Comparison of ENCODE assay signal across 16 cellular contexts in genomic region chr2:215530191-215530968, GRCh38.
DNase-seq lines count a peak whose midpoint lies in the region; ATAC-seq, FAIRE-seq and TF ChIP-seq lines count a peak whose summit lies in the region.
"Had no signal": no experiment of that assay in that cellular context is flagged by ENCODE, and none has a peak within 500 bp of the region (broad histone marks: within the 10 kb centered on the region; RNA-seq: fewer than 3 reads in every experiment).

No MANE protein-coding gene starts in this region.

- no peaks in the 10 kb centered on the region for H3K4me1 Mint-ChIP-seq in CD8-positive, alpha-beta memory T cell
- H3K4me1 Mint-ChIP-seq: stimulated activated naive CD8-positive, alpha-beta T cell treated with anti-CD3 and anti-CD28 coated beads, Interleukin-15, amount 100 ng/mL, for 72 hours had no signal

- ATAC-seq in Right ventricle myocardium superior (ENCODE audit: poor library complexity) (no peak), HG03342 (IDR thresholded peaks at IDR 0.05; ENCODE audit: unreplicated experiment) (no peak), HG03139 (IDR thresholded peaks at IDR 0.05; ENCODE audit: unreplicated experiment) (no peak)
- ATAC-seq: activated CD8-positive, alpha-beta T cell treated with anti-CD3 and anti-CD28 coated beads, Interleukin-2, amount 10 ng/mL, durations not matched to agents 7 days and 5 days; stimulated activated naive CD8-positive, alpha-beta T cell treated with anti-CD3 and anti-CD28 coated beads, Interleukin-15, amount 100 ng/mL, for 72 hours had no signal

- H3K4me3 Mint-ChIP-seq in CD8-positive, alpha-beta memory T cell, result no peak overlapping the region
- H3K4me3 Mint-ChIP-seq: activated CD8-positive, alpha-beta T cell treated with anti-CD3 and anti-CD28 coated beads, Interleukin-2, amount 10 ng/mL, durations not matched to agents 7 days and 5 days; brain; nephron; stimulated activated naive CD8-positive, alpha-beta T cell treated with anti-CD3 and anti-CD28 coated beads, Interleukin-15, amount 100 ng/mL, for 72 hours had no signal

- H3K36me3 Mint-ChIP-seq in CD8-positive, alpha-beta memory T cell, result no peaks in the 10 kb centered on the region

- POLR2A ChIA-PET in CD8-positive, alpha-beta memory T cell (lab: Charles Lee), result no interaction called here

- no peak for DNase-seq in left ventricle myocardium inferior
- DNase-seq in Right ventricle myocardium superior, result no peak
- DNase-seq in astrocyte of the hippocampus (ENCODE audit: low read depth, low spot score), result peak; percentile 18
- DNase-seq in foreskin melanocyte, result peak; percentile 74
- no peak for DNase-seq in urothelium cell line (ENCODE audit: low spot score)
- no peak for DNase-seq in CD8-positive, alpha-beta memory T cell
- DNase-seq: ACHN; activated CD8-positive, alpha-beta T cell treated with anti-CD3 and anti-CD28 coated beads, Interleukin-2, amount 10 ng/mL, durations not matched to agents 7 days and 5 days; NCI-H2029 treated with DMSO at 0.1 percent for 48 hours; stimulated activated naive CD8-positive, alpha-beta T cell treated with anti-CD3 and anti-CD28 coated beads, Interleukin-15, amount 100 ng/mL, for 72 hours had no signal

- intact Hi-C loops in left ventricle myocardium inferior (cut with micrococcal nuclease), result no loop called here
- intact Hi-C loops in Right ventricle myocardium superior (cut with DNase I), result no loop called here

- H3K27ac ChIP-seq in left ventricle myocardium inferior (replicated peaks), result peak overlapping the region; percentile 47
- no peak overlapping the region for H3K27ac ChIP-seq in CD8-positive, alpha-beta memory T cell (ENCODE audit: low read depth, low read length)
- H3K27ac ChIP-seq: HL-60 had no signal

- H3K9me3 ChIP-seq in left ventricle myocardium inferior (replicated peaks), result peaks cover 35% of the 10 kb centered on the region
- no peaks in the 10 kb centered on the region for H3K9me3 ChIP-seq in CD8-positive, alpha-beta memory T cell (ENCODE audit: low read length)

- peaks cover 0 to 5% of the 10 kb centered on the region in 2 donors for H3K27me3 Mint-ChIP-seq in CD8-positive, alpha-beta memory T cell
- H3K27me3 Mint-ChIP-seq: brain had no signal

- CTCF ChIA-PET in CD8-positive, alpha-beta memory T cell (lab: Charles Lee), result no interaction called here

- peaks cover 4% of the 10 kb centered on the region for H3K4me1 ChIP-seq in left ventricle myocardium inferior
- H3K4me1 ChIP-seq in CD8-positive, alpha-beta memory T cell (ENCODE audit: insufficient read depth, low read length), result no peaks in the 10 kb centered on the region

- H3K4me3 ChIP-seq in left ventricle myocardium inferior, result no peak overlapping the region
- H3K4me3 ChIP-seq in CD8-positive, alpha-beta memory T cell (ENCODE audit: low read length), result no peak overlapping the region

- no peak for TF ChIP-seq CTCF in left ventricle myocardium inferior (IDR thresholded peaks at IDR 0.05; ENCODE audit: borderline replicate concordance)

- no peak for FAIRE-seq in urothelium cell line (lab: Jason Lieb, UNC)

- H3K9me3 Mint-ChIP-seq in CD8-positive, alpha-beta memory T cell, result peaks cover 0 to 12% (median 4%) of the 10 kb centered on the region in 5 donors

- no peaks in the 10 kb centered on the region for H3K36me3 ChIP-seq in left ventricle myocardium inferior
- no peaks in the 10 kb centered on the region for H3K36me3 ChIP-seq in CD8-positive, alpha-beta memory T cell (ENCODE audit: insufficient read depth, low read length)

- H3K27ac Mint-ChIP-seq in CD8-positive, alpha-beta memory T cell, result no peak overlapping the region
- H3K27ac Mint-ChIP-seq: activated CD8-positive, alpha-beta T cell treated with anti-CD3 and anti-CD28 coated beads, Interleukin-2, amount 10 ng/mL, durations not matched to agents 7 days and 5 days; activated T-helper 2 cell treated with anti-CD3 and anti-CD28 coated beads, Interferon-gamma antibody, Interleukin-2, Interleukin-4, amounts not matched to agents 10 μg/mL and 5 μg/mL and 100 μg/mL, durations not matched to agents 14 hours and 24 hours and 36 hours; nephron; stimulated activated naive CD8-positive, alpha-beta T cell treated with anti-CD3 and anti-CD28 coated beads, Interleukin-15, amount 100 ng/mL, for 72 hours had no signal

- no peaks in the 10 kb centered on the region for H3K27me3 ChIP-seq in left ventricle myocardium inferior (ENCODE audit: low read depth)
- H3K27me3 ChIP-seq in CD8-positive, alpha-beta memory T cell (ENCODE audit: insufficient read depth, low read length, poor library complexity, severe bottlenecking), result no peaks in the 10 kb centered on the region

Comparison
In these comparisons a context has a peak if more than half of its experiments do, and no peak if none do; other contexts are left out.
1. DNase-seq: peak in astrocyte of the hippocampus (single experiment) and foreskin melanocyte (single experiment); none in left ventricle myocardium inferior (single experiment), Right ventricle myocardium superior (single experiment), urothelium cell line (single experiment) and CD8-positive, alpha-beta memory T cell (0 of 5).